11 cellular contexts compared by ENCODE assay signal in the genomic region with DNA sequence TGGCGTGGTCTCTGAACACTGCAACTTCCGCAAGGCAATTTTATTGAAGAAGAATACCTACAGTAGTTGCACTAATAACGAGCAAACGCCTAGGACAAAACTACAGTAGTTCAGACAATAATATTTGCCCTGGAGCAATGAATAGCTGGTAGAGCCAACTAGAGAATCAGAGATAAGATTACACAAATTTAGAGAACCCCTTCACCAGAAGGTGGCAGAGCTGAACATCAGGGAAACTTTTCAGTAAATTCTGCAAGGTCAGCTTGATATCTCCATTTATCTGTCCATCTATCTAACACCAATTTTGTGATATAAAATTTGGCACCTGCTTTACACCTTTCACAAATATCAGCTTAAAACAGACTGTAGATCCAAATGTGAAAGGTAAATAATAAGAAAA. TPM values are rescaled to one million over a fixed set of nuclear protein-coding genes. Genes with fewer than 3 reads are reported as not detected.
A peak's percentile ranks its signal among the peaks of the same experiment; 100 is the strongest.
DNase-seq lines count a peak whose midpoint lies in the region; ATAC-seq and TF ChIP-seq lines count a peak whose summit lies in the region.
"Had no signal": no experiment of that assay in that cellular context is flagged by ENCODE, and none has a peak within 500 bp of the region (broad histone marks: within the 10 kb centered on the region; RNA-seq: fewer than 3 reads in every experiment).

No MANE protein-coding gene starts in this region.

- no peaks in the 10 kb centered on the region for H3K9me2 ChIP-seq in PC-3 (replicated peaks; ENCODE audit: low read length)

- no peak overlapping the region for H2AFZ ChIP-seq in PC-3 (ENCODE audit: low read length)

- TF ChIP-seq CTCF in heart right ventricle (IDR thresholded peaks at IDR 0.05) (peak in 6 of 9 donors; percentile 22 to 41 (median 24)), PC-3 (conservative IDR thresholded peaks at IDR 0.05; ENCODE audit: low read depth, low read length) (peak; percentile 73), Peyer's patch (IDR thresholded peaks at IDR 0.05) (peak in 3 of 6 experiments; percentile 30 to 36 (median 30))

- H3K9ac ChIP-seq in PC-3 (ENCODE audit: low read length): no peak overlapping the region

- H4K20me1 ChIP-seq in PC-3 (ENCODE audit: low read length): no peaks in the 10 kb centered on the region

- no TSS peak for BruUV-seq in PC-3 (replicated peaks; lab: Mats Ljungman, UMichigan)

- no peaks in the 10 kb centered on the region for H3K79me2 ChIP-seq in PC-3 (ENCODE audit: low read length)

- intact Hi-C loops in heart right ventricle (cut with DNase I) (no loop called here), Right ventricle myocardium inferior (cut with DNase I) (no loop called here), PC-3 (cut with micrococcal nuclease) (loop anchor here (1.0 to 10.0 kb wide), 6 partner anchors 37 to 635 kb away; no protein-coding TSS in a partner anchor)

- DNase-seq in heart right ventricle: no peak
- no peak for DNase-seq in Right ventricle myocardium inferior (ENCODE audit: missing footprints)
- peak; percentile 72 for DNase-seq in PC-3
- peak; percentile 83 for DNase-seq in globus pallidus (ENCODE audit: low spot score)
- DNase-seq in cortex of kidney (lab: John Stamatoyannopoulos, UW): no peak
- no peak for DNase-seq in Peyer's patch
- no peak for DNase-seq in stimulated activated CD4-positive, alpha-beta T cell treated with anti-CD3 and anti-CD28 coated beads, Interleukin-4, amount 100 ng/mL, for 4 hours
- DNase-seq: effector memory CD4-positive, alpha-beta T cell; MG63 had no signal

- H3K9me3 ChIP-seq in heart right ventricle (peaks cover 0 to 5% (median 0%) of the 10 kb centered on the region in 11 donors), PC-3 (ENCODE audit: low read length) (no peaks in the 10 kb centered on the region), Peyer's patch (no peaks in the 10 kb centered on the region)
- H3K9me3 ChIP-seq: Caco-2, MG63 had no signal

- 46 to 56% methylated on average over 4 of the region's 4 CpGs for WGBS in heart right ventricle, 2 donors

- ATAC-seq in heart right ventricle (no peak), Right ventricle myocardium inferior (no peak), PC-3 (peak; percentile 78), GM18511 (IDR thresholded peaks at IDR 0.05; ENCODE audit: unreplicated experiment) (no peak)

- no peak overlapping the region for H3K4me3 ChIP-seq in heart right ventricle
- no peak overlapping the region for H3K4me3 ChIP-seq in PC-3 (ENCODE audit: low read length)
- H3K4me3 ChIP-seq in Peyer's patch: no peak overlapping the region
- H3K4me3 ChIP-seq: MG63 had no signal

- H3K27ac ChIP-seq in heart right ventricle: no peak overlapping the region
- H3K27ac ChIP-seq in PC-3 (ENCODE audit: low read length): no peak overlapping the region
- H3K27ac ChIP-seq in Peyer's patch: no peak overlapping the region

- POLR2A ChIA-PET in PC-3 (lab: Charles Lee; ENCODE audit: unreplicated experiment): interaction anchor here (0.7 kb wide), 1 partner anchor 56 kb away, joined by 3 read pairs; no protein-coding TSS in a partner anchor

- no peak for TF ChIP-seq POLR2A in Peyer's patch (IDR thresholded peaks at IDR 0.05)

- no peaks in the 10 kb centered on the region for H3F3A ChIP-seq in PC-3 (ENCODE audit: low read length, unreplicated experiment)

- no peaks in the 10 kb centered on the region for H3K36me3 ChIP-seq in heart right ventricle
- no peaks in the 10 kb centered on the region for H3K36me3 ChIP-seq in PC-3 (ENCODE audit: low read depth, low read length)
- no peaks in the 10 kb centered on the region for H3K36me3 ChIP-seq in Peyer's patch
- H3K36me3 ChIP-seq: MG63 had no signal

- H3K4me1 ChIP-seq in heart right ventricle (peaks cover 0 to 2% (median 0%) of the 10 kb centered on the region in 9 donors), PC-3 (ENCODE audit: insufficient read depth, low read length) (peaks cover 9% of the 10 kb centered on the region; the same call in 1 of the 2 replicates), Peyer's patch (no peaks in the 10 kb centered on the region)
- H3K4me1 ChIP-seq: Caco-2 had no signal

- H3K4me2 ChIP-seq in PC-3 (ENCODE audit: low read length): peak overlapping the region; percentile 56; the same call in 1 of the 2 replicates

- CTCF ChIA-PET in PC-3 (lab: Charles Lee): interaction anchor here (0.6 to 1.1 kb wide), 6 partner anchors 13 to 816 kb away, joined by 3 to 8 read pairs (median 4); no protein-coding TSS in a partner anchor

- H3K27me3 ChIP-seq in heart right ventricle: no peaks in the 10 kb centered on the region
- H3K27me3 ChIP-seq in PC-3 (ENCODE audit: low read length): no peaks in the 10 kb centered on the region
- no peaks in the 10 kb centered on the region for H3K27me3 ChIP-seq in Peyer's patch
- H3K27me3 ChIP-seq: MG63 had no signal

RNA-seq across cellular contexts. Expression of gene CDH19, which starts 43.8 kb away (rescaled TPM):
- total RNA-seq in heart right ventricle (10 to 100 TPM in 7 of 10 donors, 1 to 10 TPM in 3; 7.2 to 35.8 (median 12.6) TPM), Right ventricle myocardium inferior (25.1 TPM), PC-3 (2014; rRNA removed) (0.11 TPM in 1 of 2 replicates, not detected in the other), Peyer's patch (10 to 100 TPM in 1 of 4 donors, 1 to 10 TPM in 3; 1.9 to 18.2 (median 2.5) TPM)
- 10 to 100 TPM; 15.2 to 28.3 TPM for polyA plus RNA-seq in heart right ventricle
- total RNA-seq: Caco-2 had no signal

Comparison
In these comparisons a context has a peak if more than half of its experiments do, and no peak if none do; other contexts are left out.
1. DNase-seq: peak in PC-3 (single experiment) and globus pallidus (single experiment); none in heart right ventricle (0 of 2), Right ventricle myocardium inferior (single experiment), cortex of kidney (single experiment), Peyer's patch (0 of 3) and stimulated activated CD4-positive, alpha-beta T cell treated with anti-CD3 and anti-CD28 coated beads, Interleukin-4, amount 100 ng/mL, for 4 hours (0 of 2).